ENCODE assay signal across 10 cellular contexts in the genomic region with DNA sequence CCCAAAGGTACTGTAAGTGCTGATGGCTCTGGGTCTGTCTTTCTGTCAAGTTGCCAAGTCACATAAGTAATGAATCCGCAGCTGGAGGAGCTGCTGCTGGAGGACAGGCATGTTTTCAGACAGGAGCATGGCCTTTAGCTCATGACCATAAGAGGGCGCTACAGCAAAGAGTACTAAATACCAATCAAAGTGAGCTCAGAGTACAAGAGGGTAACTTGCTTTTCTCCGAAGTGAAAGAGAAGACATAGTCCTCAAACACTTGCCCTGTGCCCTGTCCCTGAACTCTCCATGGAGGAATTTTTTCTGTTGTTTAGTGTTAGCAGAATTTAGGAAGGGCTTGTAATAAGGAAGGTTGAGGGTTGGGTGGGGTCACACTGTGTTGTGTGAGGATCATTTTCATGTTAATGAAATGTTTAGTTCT. TPM values are rescaled to one million over a fixed set of nuclear protein-coding genes. Genes with fewer than 3 reads are reported as not detected.
A peak's percentile ranks its signal among the peaks of the same experiment; 100 is the strongest.
DNase-seq lines count a peak whose midpoint lies in the region; ATAC-seq and TF ChIP-seq lines count a peak whose summit lies in the region.
"Had no signal": no experiment of that assay in that cellular context is flagged by ENCODE, and none has a peak within 500 bp of the region (broad histone marks: within the 10 kb centered on the region; RNA-seq: fewer than 3 reads in every experiment).

No MANE protein-coding gene starts in this region.

- H3K36me3 Mint-ChIP-seq in T-cell, result peaks cover 81% of the 10 kb centered on the region
- H3K36me3 Mint-ChIP-seq in effector memory CD8-positive, alpha-beta T cell (ENCODE audit: insufficient read depth), result peaks cover 82% of the 10 kb centered on the region

- H3K27me3 ChIP-seq in KMS-11 (ENCODE audit: insufficient read depth, low read depth) (no peaks in the 10 kb centered on the region), tibial artery (no peaks in the 10 kb centered on the region)
- H3K27me3 ChIP-seq: BLaER1 had no signal

- H3K4me3 ChIP-seq in KMS-11 (IDR thresholded peaks at IDR 0.05; ENCODE audit: insufficient read depth, low read depth, low read length) (no peak overlapping the region), tibial artery (no peak overlapping the region)
- H3K4me3 ChIP-seq: BLaER1 had no signal

- CTCF ChIA-PET in T-cell (lab: Charles Lee), result interaction anchor here (0.5 to 3.0 kb wide), 32 partner anchors 8 to 564 kb away, joined by 3 to 19 read pairs (median 4); no protein-coding TSS in a partner anchor

- no peak overlapping the region for H3K4me2 ChIP-seq in KMS-11
- H3K4me2 ChIP-seq: BLaER1 had no signal

- peak in 3 of 4 experiments; percentile 23 to 63 (median 36) for ATAC-seq in T-cell (replicated peaks in 1 of 4)
- peak; percentile 62 for ATAC-seq in effector memory CD8-positive, alpha-beta T cell (replicated peaks)

- H4K20me1 ChIP-seq in KMS-11 (ENCODE audit: insufficient read depth), result no peaks in the 10 kb centered on the region

- H3K4me1 Mint-ChIP-seq in T-cell, result peaks cover 6 to 12% (median 11%) of the 10 kb centered on the region in 3 donors
- no peaks in the 10 kb centered on the region for H3K4me1 Mint-ChIP-seq in effector memory CD8-positive, alpha-beta T cell (ENCODE audit: low read depth in 2 of 2)

- H3K27me3 Mint-ChIP-seq in T-cell, result no peaks in the 10 kb centered on the region
- no peaks in the 10 kb centered on the region for H3K27me3 Mint-ChIP-seq in effector memory CD8-positive, alpha-beta T cell

- H3K27ac Mint-ChIP-seq in T-cell, result peak overlapping the region; percentile 77 to 82
- H3K27ac Mint-ChIP-seq in effector memory CD8-positive, alpha-beta T cell, result peak overlapping the region; percentile 68 to 90
- H3K27ac Mint-ChIP-seq: dendritic cell treated with granulocyte-macrophage colony-stimulating factor and Interleukin-4, amounts not matched to agents 40 ng/mL and 50 ng/mL, for 4 days had no signal

- no peaks in the 10 kb centered on the region for H3K79me2 ChIP-seq in KMS-11 (ENCODE audit: insufficient read depth, low read depth)

- no peaks in the 10 kb centered on the region for H3K9me3 ChIP-seq in tibial artery
- H3K9me3 ChIP-seq: BLaER1 had no signal

- H3K9me3 Mint-ChIP-seq in T-cell, result no peaks in the 10 kb centered on the region
- no peaks in the 10 kb centered on the region for H3K9me3 Mint-ChIP-seq in effector memory CD8-positive, alpha-beta T cell
- H3K9me3 Mint-ChIP-seq: dendritic cell treated with granulocyte-macrophage colony-stimulating factor and Interleukin-4, amounts not matched to agents 40 ng/mL and 50 ng/mL, for 4 days had no signal

- POLR2A ChIA-PET in T-cell (lab: Charles Lee), result no interaction called here

- intact Hi-C loops in tibial artery (cut with DNase I; ENCODE audit: low total_unique reads), result loop anchor here (10.0 kb wide), 1 partner anchor 169 kb away; no protein-coding TSS in a partner anchor

- H3K4me1 ChIP-seq in KMS-11 (ENCODE audit: low read depth, poor library complexity, severe bottlenecking) (no peaks in the 10 kb centered on the region), tibial artery (peaks cover 0 to 42% (median 33%) of the 10 kb centered on the region in 4 donors)
- H3K4me1 ChIP-seq: BLaER1 had no signal

- H3K4me3 Mint-ChIP-seq in T-cell, result no peak overlapping the region
- H3K4me3 Mint-ChIP-seq in effector memory CD8-positive, alpha-beta T cell, result no peak overlapping the region
- H3K4me3 Mint-ChIP-seq: dendritic cell treated with granulocyte-macrophage colony-stimulating factor and Interleukin-4, amounts not matched to agents 40 ng/mL and 50 ng/mL, for 4 days had no signal

- TF ChIP-seq CTCF in KMS-11 (conservative IDR thresholded peaks at IDR 0.05; ENCODE audit: low read depth, low read length), result peak; percentile 95
- peak; percentile 19 to 42 for TF ChIP-seq CTCF in tibial artery (IDR thresholded peaks at IDR 0.05)

- DNase-seq in NCI-H1417 (lab: John Stamatoyannopoulos, UW) (peak; percentile 13 to 58 (median 52)), NCI-H1417 treated with DMSO at 0.1 percent for 48 hours (lab: John Stamatoyannopoulos, UW) (no peak), T-cell (peak in 25 of 34 experiments; percentile 10 to 51 (median 32)), mucosa of gallbladder (ENCODE audit: low spot score) (peak; percentile 60), tibial artery (no peak), LoVo (ENCODE audit: low spot score) (no peak)
- peak; percentile 6 to 31 (median 17) for DNase-seq in effector memory CD8-positive, alpha-beta T cell

- H3K36me3 ChIP-seq in KMS-11 (ENCODE audit: insufficient read depth) (peaks cover 14% of the 10 kb centered on the region; the same call in 1 of the 2 replicates), tibial artery (peaks cover 38 to 72% (median 70%) of the 10 kb centered on the region in 3 donors)

- H2AFZ ChIP-seq in KMS-11 (ENCODE audit: low read depth), result no peak overlapping the region

- H3K9ac ChIP-seq in KMS-11, result no peak overlapping the region
- H3K9ac ChIP-seq: BLaER1 had no signal

- H3K27ac ChIP-seq in KMS-11 (no peak overlapping the region), tibial artery (peak overlapping the region; percentile 59)
- H3K27ac ChIP-seq: BLaER1 had no signal

RNA-seq across cellular contexts. Expression of gene EML6, which starts 58.0 kb away (rescaled TPM):
- total RNA-seq in T-cell (1 to 10 TPM; 1.3 to 2.6 (median 1.8) TPM), mucosa of gallbladder (2.1 TPM)

Comparison
In these comparisons a context has a peak if more than half of its experiments do, and no peak if none do; other contexts are left out.
1. DNase-seq: peak in NCI-H1417 (3 of 3), T-cell (25 of 34), effector memory CD8-positive, alpha-beta T cell (3 of 3) and mucosa of gallbladder (single experiment); none in NCI-H1417 treated with DMSO at 0.1 percent for 48 hours (single experiment), tibial artery (0 of 2) and LoVo (single experiment).